8 cellular contexts compared by ENCODE assay signal in the genomic region with DNA sequence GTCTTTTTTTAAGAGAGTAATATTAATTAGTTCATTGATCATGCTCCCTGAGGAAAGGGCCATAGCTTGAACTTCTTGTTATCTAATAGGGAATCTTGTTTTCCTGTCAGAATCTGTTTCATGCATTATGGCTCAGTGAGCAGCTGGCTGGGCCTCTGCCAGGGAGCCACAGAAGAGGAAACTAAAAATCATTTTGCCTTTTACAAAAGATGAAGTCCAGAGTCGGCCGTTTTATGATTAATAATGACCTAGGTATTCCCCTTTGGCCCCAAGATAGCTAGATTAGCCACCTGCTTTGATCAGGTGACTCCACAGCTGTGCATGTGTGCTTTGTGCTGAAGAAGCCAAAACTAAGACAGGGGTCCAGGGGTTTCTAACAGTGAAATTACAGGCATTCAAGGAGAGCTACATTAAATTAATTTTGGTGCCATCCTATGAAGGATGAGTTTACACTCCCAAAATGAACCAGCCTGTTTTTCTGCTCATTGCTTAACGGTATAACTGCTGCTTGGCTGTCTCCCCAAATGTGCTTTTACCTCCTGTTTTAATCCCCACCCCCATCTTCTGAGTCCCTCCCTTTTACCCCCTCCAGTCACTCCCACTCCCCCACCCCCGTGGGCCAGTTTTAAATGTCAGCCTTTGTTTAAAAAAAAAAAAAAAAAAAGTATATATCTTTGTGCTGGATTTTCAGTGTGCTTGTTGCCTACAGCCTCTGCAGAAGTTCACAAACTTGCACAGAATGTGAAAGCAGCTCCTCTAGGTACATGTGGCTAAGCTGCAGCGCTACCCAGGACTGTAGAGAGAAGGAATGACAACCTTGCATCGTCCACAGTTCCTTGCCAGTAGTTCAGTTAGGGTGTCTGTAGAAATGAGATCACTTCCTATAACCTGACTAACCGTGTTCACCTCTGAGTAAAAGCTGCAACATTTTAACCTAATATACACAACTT.
A peak's percentile ranks its signal among the peaks of the same experiment; 100 is the strongest.
DNase-seq lines count a peak whose midpoint lies in the region; ATAC-seq lines count a peak whose summit lies in the region.

No MANE protein-coding gene starts in this region.

- H3K36me3 Mint-ChIP-seq in activated CD4-positive, alpha-beta T cell treated with anti-CD3 and anti-CD28 coated beads, Interleukin-2, amount 10 ng/mL, durations not matched to agents 24 days and 14 days (ENCODE audit: low read depth) = peaks cover 17% of the 10 kb centered on the region
- peaks cover 41% of the 10 kb centered on the region for H3K36me3 Mint-ChIP-seq in activated naive CD8-positive, alpha-beta T cell treated with anti-CD3 and anti-CD28 coated beads for 36 hours
- H3K36me3 Mint-ChIP-seq in naive thymus-derived CD8-positive, alpha-beta T cell = no peaks in the 10 kb centered on the region

- POLR2A ChIA-PET in naive thymus-derived CD8-positive, alpha-beta T cell (lab: Charles Lee) = no interaction called here

- intact Hi-C loops in activated CD4-positive, alpha-beta T cell treated with anti-CD3 and anti-CD28 coated beads, Interleukin-2, amount 10 ng/mL, durations not matched to agents 24 days and 14 days (cut with micrococcal nuclease) = no loop called here

- H3K4me1 Mint-ChIP-seq in activated CD4-positive, alpha-beta T cell treated with anti-CD3 and anti-CD28 coated beads, Interleukin-2, amount 10 ng/mL, durations not matched to agents 24 days and 14 days = peaks cover 55% of the 10 kb centered on the region
- H3K4me1 Mint-ChIP-seq in activated naive CD8-positive, alpha-beta T cell treated with anti-CD3 and anti-CD28 coated beads for 36 hours = peaks cover 59% of the 10 kb centered on the region
- H3K4me1 Mint-ChIP-seq in naive thymus-derived CD8-positive, alpha-beta T cell = peaks cover 5 to 79% (median 14%) of the 10 kb centered on the region in 4 donors

- ATAC-seq in GM21576 (IDR thresholded peaks at IDR 0.05; ENCODE audit: unreplicated experiment) = peak; percentile 36
- ATAC-seq in naive thymus-derived CD8-positive, alpha-beta T cell = peak; percentile 16 to 19

- DNase-seq in activated CD4-positive, alpha-beta T cell treated with anti-CD3 and anti-CD28 coated beads, Interleukin-2, amount 10 ng/mL, durations not matched to agents 24 days and 14 days = peak; percentile 84
- no peak for DNase-seq in activated CD4-positive, alpha-beta T cell treated with anti-CD3 and anti-CD28 coated beads, Interleukin-2, amount 50 U/mL, for 4 hours
- peak; percentile 6 for DNase-seq in Jurkat, Clone E6-1 (ENCODE audit: low read depth, low spot score)
- no peak for DNase-seq in activated naive CD8-positive, alpha-beta T cell treated with anti-CD3 and anti-CD28 coated beads for 36 hours
- DNase-seq in naive thymus-derived CD8-positive, alpha-beta T cell = peak in 1 of 10 donors; percentile 10
- DNase-seq in NCI-H1417 treated with DMSO at 0.1 percent for 48 hours (lab: John Stamatoyannopoulos, UW) (no peak), NCI-H345 treated with DMSO at 0.1 percent for 48 hours (lab: John Stamatoyannopoulos, UW; ENCODE audit: unreplicated experiment) (no peak)

- peak overlapping the region; percentile 61 for H3K4me3 Mint-ChIP-seq in activated CD4-positive, alpha-beta T cell treated with anti-CD3 and anti-CD28 coated beads, Interleukin-2, amount 10 ng/mL, durations not matched to agents 24 days and 14 days
- H3K4me3 Mint-ChIP-seq in activated naive CD8-positive, alpha-beta T cell treated with anti-CD3 and anti-CD28 coated beads for 36 hours = peak overlapping the region; percentile 23
- peak overlapping the region in 2 of 10 donors; percentile 29 to 43 for H3K4me3 Mint-ChIP-seq in naive thymus-derived CD8-positive, alpha-beta T cell

- no peaks in the 10 kb centered on the region for H3K27me3 Mint-ChIP-seq in activated CD4-positive, alpha-beta T cell treated with anti-CD3 and anti-CD28 coated beads, Interleukin-2, amount 10 ng/mL, durations not matched to agents 24 days and 14 days
- no peaks in the 10 kb centered on the region for H3K27me3 Mint-ChIP-seq in activated naive CD8-positive, alpha-beta T cell treated with anti-CD3 and anti-CD28 coated beads for 36 hours
- H3K27me3 Mint-ChIP-seq in naive thymus-derived CD8-positive, alpha-beta T cell = peaks cover 0 to 3% (median 0%) of the 10 kb centered on the region in 5 donors

- H3K4me3 ChIP-seq in Jurkat, Clone E6-1 (ENCODE audit: low read length) = no peak overlapping the region

- peaks cover 19% of the 10 kb centered on the region for H3K9me3 Mint-ChIP-seq in activated CD4-positive, alpha-beta T cell treated with anti-CD3 and anti-CD28 coated beads, Interleukin-2, amount 10 ng/mL, durations not matched to agents 24 days and 14 days
- H3K9me3 Mint-ChIP-seq in activated naive CD8-positive, alpha-beta T cell treated with anti-CD3 and anti-CD28 coated beads for 36 hours = peaks cover 12% of the 10 kb centered on the region
- H3K9me3 Mint-ChIP-seq in naive thymus-derived CD8-positive, alpha-beta T cell = no peaks in the 10 kb centered on the region

- H3K27ac Mint-ChIP-seq in activated CD4-positive, alpha-beta T cell treated with anti-CD3 and anti-CD28 coated beads, Interleukin-2, amount 10 ng/mL, durations not matched to agents 24 days and 14 days = peak overlapping the region; percentile 93
- peak overlapping the region; percentile 89 for H3K27ac Mint-ChIP-seq in activated naive CD8-positive, alpha-beta T cell treated with anti-CD3 and anti-CD28 coated beads for 36 hours
- peak overlapping the region in 7 of 10 donors; percentile 49 to 78 (median 68) for H3K27ac Mint-ChIP-seq in naive thymus-derived CD8-positive, alpha-beta T cell

Comparison
In these comparisons a context has a peak if more than half of its experiments do, and no peak if none do; other contexts are left out.
1. DNase-seq: peak in activated CD4-positive, alpha-beta T cell treated with anti-CD3 and anti-CD28 coated beads, Interleukin-2, amount 10 ng/mL, durations not matched to agents 24 days and 14 days (single experiment) and Jurkat, Clone E6-1 (single experiment); none in activated CD4-positive, alpha-beta T cell treated with anti-CD3 and anti-CD28 coated beads, Interleukin-2, amount 50 U/mL, for 4 hours (0 of 2), activated naive CD8-positive, alpha-beta T cell treated with anti-CD3 and anti-CD28 coated beads for 36 hours (single experiment), NCI-H1417 treated with DMSO at 0.1 percent for 48 hours (single experiment) and NCI-H345 treated with DMSO at 0.1 percent for 48 hours (single experiment).
2. Peak in every context shown above with its lines, with median percentiles within 50 percentile points of each other: H3K27ac Mint-ChIP-seq.